Comparison of ENCODE assay signal across 16 cellular contexts in the genomic region with DNA sequence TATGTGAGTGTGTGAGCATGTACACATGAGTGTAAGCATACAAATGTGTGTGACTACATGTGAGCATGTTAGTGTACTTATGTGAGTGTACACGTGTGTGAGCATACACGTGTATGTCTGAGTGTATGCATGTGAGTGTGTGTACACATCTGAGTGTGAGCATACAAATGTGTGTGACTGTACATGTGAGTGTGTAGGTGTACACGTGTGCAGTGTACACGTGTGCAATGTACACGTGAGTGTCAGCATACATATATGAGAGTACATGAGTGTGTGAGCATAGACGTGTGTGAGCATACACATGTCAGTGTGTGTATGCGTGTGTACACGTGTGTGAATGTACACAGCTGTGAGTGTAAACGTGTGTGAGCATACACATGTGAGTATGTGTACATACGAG.
A peak's percentile ranks its signal among the peaks of the same experiment; 100 is the strongest.
DNase-seq lines count a peak whose midpoint lies in the region; ATAC-seq, FAIRE-seq and TF ChIP-seq lines count a peak whose summit lies in the region.
"Had no signal": no experiment of that assay in that cellular context is flagged by ENCODE, and none has a peak within 500 bp of the region (broad histone marks: within the 10 kb centered on the region; RNA-seq: fewer than 3 reads in every experiment).

No MANE protein-coding gene starts in this region.

- no peaks in the 10 kb centered on the region for H3K9me3 ChIP-seq in HepG2 (ENCODE audit: low read length)
- H3K9me3 ChIP-seq in right lobe of liver: no peaks in the 10 kb centered on the region
- H3K9me3 ChIP-seq in endodermal cell (ENCODE audit: control insufficient read depth, low read length): no peaks in the 10 kb centered on the region
- H3K9me3 ChIP-seq in trophoblast cell (ENCODE audit: insufficient read depth, low read depth, low read length): peaks cover 10% of the 10 kb centered on the region
- H3K9me3 ChIP-seq: BLaER1, Caco-2 had no signal

- no peak overlapping the region for H3K4ac ChIP-seq in trophoblast cell (ENCODE audit: low read depth, low read length)

- H3K4me1 ChIP-seq in HepG2 (ENCODE audit: insufficient read depth, low read length): no peaks in the 10 kb centered on the region
- no peaks in the 10 kb centered on the region for H3K4me1 ChIP-seq in right lobe of liver
- H3K4me1 ChIP-seq in endodermal cell (ENCODE audit: control insufficient read depth, insufficient read depth, low read length): no peaks in the 10 kb centered on the region
- H3K4me1 ChIP-seq in trophoblast cell (ENCODE audit: control insufficient read depth in 1 of 2, insufficient read depth in 2 of 2, low read length in 2 of 2): no peaks in the 10 kb centered on the region
- H3K4me1 ChIP-seq: BLaER1, Caco-2 had no signal

- H3K4me2 ChIP-seq in HepG2 (ENCODE audit: low read depth, low read length) (no peak overlapping the region), trophoblast cell (ENCODE audit: low read length) (no peak overlapping the region)
- H3K4me2 ChIP-seq: BLaER1 had no signal

- in situ Hi-C loops in HepG2 (cut with HindIII; ENCODE audit: extremely low pct_ligation_motif_present, low pct_unique_long_range_greater_than_20kb): no loop called here

- no peaks in the 10 kb centered on the region for H3K79me1 ChIP-seq in trophoblast cell (ENCODE audit: low read length)

- WGBS in HepG2 (ENCODE audit: low lambda C conversion rate): 61% methylated on average over 10 of the region's 10 CpGs
- 79% methylated on average over 7 of the region's 10 CpGs for WGBS in right lobe of liver (ENCODE audit: insufficient coverage, low coverage, low lambda C conversion rate, missing lambda C conversion rate)
- WGBS in endodermal cell (ENCODE audit: insufficient coverage in 1 of 2, insufficient read length in 1 of 2), 2 experiments: 86 to 89% methylated on average over 10 of the region's 10 CpGs
- WGBS in trophoblast cell (ENCODE audit: extremely low coverage, insufficient coverage, insufficient read length): no CpG with 5 or more reads among the region's 10 CpGs

- no peak overlapping the region for H3K9ac ChIP-seq in HepG2 (ENCODE audit: insufficient read depth, low read depth, low read length)
- H3K9ac ChIP-seq in endodermal cell (ENCODE audit: extremely low read depth, low read length, poor library complexity, severe bottlenecking): no peak overlapping the region
- H3K9ac ChIP-seq in trophoblast cell (ENCODE audit: low read length): no peak overlapping the region
- H3K9ac ChIP-seq: BLaER1 had no signal

- POLR2A ChIA-PET in HepG2 (lab: Yijun Ruan, JAX): no interaction called here
- POLR2A ChIA-PET in activated CD8-positive, alpha-beta T cell treated with anti-CD3 and anti-CD28 coated beads for 36 hours (lab: Charles Lee): no interaction called here

- H4K91ac ChIP-seq in trophoblast cell (ENCODE audit: low read depth, low read length): no peak overlapping the region

- no peak for FAIRE-seq in HepG2 (lab: Jason Lieb, UNC)
- FAIRE-seq: GM12892, H54 had no signal

- no peak overlapping the region for H4K12ac ChIP-seq in trophoblast cell (ENCODE audit: low read depth, low read length)

- H3K27me3 ChIP-seq in HepG2 (ENCODE audit: control insufficient read depth in 1 of 2, insufficient read depth in 2 of 2, low read length in 2 of 2): no peaks in the 10 kb centered on the region
- H3K27me3 ChIP-seq in right lobe of liver: no peaks in the 10 kb centered on the region
- H3K27me3 ChIP-seq in endodermal cell (ENCODE audit: control insufficient read depth, insufficient read depth, low read length, poor library complexity, severe bottlenecking): no peaks in the 10 kb centered on the region
- H3K27me3 ChIP-seq in trophoblast cell (ENCODE audit: insufficient read depth, low read length): no peaks in the 10 kb centered on the region
- H3K27me3 ChIP-seq: BLaER1 had no signal

- no peaks in the 10 kb centered on the region for H3K36me3 Mint-ChIP-seq in endodermal cell (ENCODE audit: low read depth)
- H3K36me3 Mint-ChIP-seq in activated CD8-positive, alpha-beta T cell treated with anti-CD3 and anti-CD28 coated beads for 36 hours (ENCODE audit: low read depth): no peaks in the 10 kb centered on the region

- H3K9me3 Mint-ChIP-seq in endodermal cell: no peaks in the 10 kb centered on the region
- peaks cover 8% of the 10 kb centered on the region for H3K9me3 Mint-ChIP-seq in activated CD8-positive, alpha-beta T cell treated with anti-CD3 and anti-CD28 coated beads for 36 hours

- no peak overlapping the region for H2BK5ac ChIP-seq in trophoblast cell (ENCODE audit: low read depth, low read length, poor library complexity)

- CTCF ChIA-PET in HepG2 (lab: Yijun Ruan, JAX; ENCODE audit: low intra/inter-chr PET ratio, low total read pairs): no interaction called here
- CTCF ChIA-PET in activated CD8-positive, alpha-beta T cell treated with anti-CD3 and anti-CD28 coated beads for 36 hours (lab: Charles Lee): no interaction called here

- TF ChIP-seq EP300 in HepG2 (IDR thresholded peaks at IDR 0.05; ENCODE audit: low read depth in 2 of 2, low read length in 2 of 2): no peak
- TF ChIP-seq EP300 in HepG2 (CRISPR knock-in tag; IDR thresholded peaks at IDR 0.05; ENCODE audit: borderline replicate concordance): no peak

- no peak for TF ChIP-seq RAD21 in HepG2 (CRISPR knock-in tag; IDR thresholded peaks at IDR 0.05)

- H3K27ac Mint-ChIP-seq in endodermal cell: no peak overlapping the region
- H3K27ac Mint-ChIP-seq in activated CD8-positive, alpha-beta T cell treated with anti-CD3 and anti-CD28 coated beads for 36 hours: no peak overlapping the region

- no peak overlapping the region for H2BK12ac ChIP-seq in trophoblast cell (ENCODE audit: low read length)

- no peak for TF ChIP-seq POLR2A in HepG2 (IDR thresholded peaks at IDR 0.05; ENCODE audit: insufficient read depth in 1 of 2, low read depth in 2 of 2, low read length in 2 of 2)
- no peak for TF ChIP-seq POLR2A in right lobe of liver (IDR thresholded peaks at IDR 0.05)

- H3K36me3 ChIP-seq in HepG2 (replicated peaks in 1 of 2; ENCODE audit: control insufficient read depth in 1 of 2, insufficient read depth in 2 of 2, low read length in 2 of 2) (no peaks in the 10 kb centered on the region), right lobe of liver (no peaks in the 10 kb centered on the region), endodermal cell (ENCODE audit: control insufficient read depth, insufficient read depth, low read length) (no peaks in the 10 kb centered on the region), trophoblast cell (ENCODE audit: control insufficient read depth in 1 of 2, insufficient read depth in 2 of 2, low read length in 2 of 2) (no peaks in the 10 kb centered on the region)
- H3K36me3 ChIP-seq: BLaER1 had no signal

- H2AFZ ChIP-seq in HepG2 (ENCODE audit: low read length) (no peak overlapping the region), trophoblast cell (ENCODE audit: insufficient read depth, low read length, poor library complexity) (no peak overlapping the region)

- no peak overlapping the region for H3K4me3 ChIP-seq in HepG2 (replicated peaks in 1 of 3; ENCODE audit: insufficient read depth in 1 of 3, low read depth in 2 of 3, low read length in 3 of 3)
- no peak overlapping the region for H3K4me3 ChIP-seq in right lobe of liver
- H3K4me3 ChIP-seq in endodermal cell (ENCODE audit: low read length): no peak overlapping the region
- H3K4me3 ChIP-seq in trophoblast cell (ENCODE audit: low read depth, low read length): peak overlapping the region; percentile 15
- H3K4me3 ChIP-seq: BLaER1 had no signal

- ATAC-seq in HepG2 (no peak), right lobe of liver (no peak), HG02623 (IDR thresholded peaks at IDR 0.05; ENCODE audit: unreplicated experiment) (no peak)
- no peak for ATAC-seq in activated CD8-positive, alpha-beta T cell treated with anti-CD3 and anti-CD28 coated beads for 36 hours

- no peak overlapping the region for H2BK120ac ChIP-seq in trophoblast cell (ENCODE audit: insufficient read depth, low read length, poor library complexity)

- no peak overlapping the region for H4K8ac ChIP-seq in trophoblast cell (ENCODE audit: low read depth, low read length)

- H3K79me2 ChIP-seq in HepG2 (ENCODE audit: insufficient read depth, low read length): no peaks in the 10 kb centered on the region
- H3K79me2 ChIP-seq in trophoblast cell (ENCODE audit: control insufficient read depth, insufficient read depth, low read length, poor library complexity): no peaks in the 10 kb centered on the region

- H3K27ac ChIP-seq in HepG2 (ENCODE audit: extremely low read length, insufficient read depth, low read length) (no peak overlapping the region), right lobe of liver (no peak overlapping the region), endodermal cell (ENCODE audit: low read depth, low read length) (no peak overlapping the region), trophoblast cell (ENCODE audit: low read depth, low read length) (no peak overlapping the region)
- H3K27ac ChIP-seq: 22Rv1, BLaER1 had no signal

- intact Hi-C loops in HepG2 (cut with micrococcal nuclease; ENCODE audit: unreplicated experiment): no loop called here
- intact Hi-C loops in right lobe of liver (cut with DNase I): no loop called here
- intact Hi-C loops in activated CD8-positive, alpha-beta T cell treated with anti-CD3 and anti-CD28 coated beads for 36 hours (cut with micrococcal nuclease): no loop called here

- H2AK5ac ChIP-seq in trophoblast cell (ENCODE audit: low read length): no peak overlapping the region

- BruUV-seq in HepG2 (replicated peaks; lab: Mats Ljungman, UMichigan): no TSS peak

- no peak overlapping the region for H3K23ac ChIP-seq in trophoblast cell (ENCODE audit: low read length)

- H3K4me1 Mint-ChIP-seq in endodermal cell: no peaks in the 10 kb centered on the region
- no peaks in the 10 kb centered on the region for H3K4me1 Mint-ChIP-seq in activated CD8-positive, alpha-beta T cell treated with anti-CD3 and anti-CD28 coated beads for 36 hours (ENCODE audit: low read depth)
- H3K4me1 Mint-ChIP-seq: CD8-positive, alpha-beta memory T cell had no signal

- TF ChIP-seq CTCF in HepG2 (CRISPR knock-in tag; IDR thresholded peaks at IDR 0.05) (no peak), right lobe of liver (IDR thresholded peaks at IDR 0.05) (no peak), endodermal cell (conservative IDR thresholded peaks at IDR 0.05) (no peak)
- no peak for TF ChIP-seq CTCF in activated CD8-positive, alpha-beta T cell treated with anti-CD3 and anti-CD28 coated beads for 36 hours (IDR thresholded peaks at IDR 0.05)

- H3K14ac ChIP-seq in trophoblast cell (ENCODE audit: low read length): no peak overlapping the region

- H3K4me3 Mint-ChIP-seq in endodermal cell: no peak overlapping the region
- no peak overlapping the region for H3K4me3 Mint-ChIP-seq in activated CD8-positive, alpha-beta T cell treated with anti-CD3 and anti-CD28 coated beads for 36 hours
- H3K4me3 Mint-ChIP-seq: CD8-positive, alpha-beta memory T cell had no signal

- H3K18ac ChIP-seq in trophoblast cell (ENCODE audit: low read length): no peak overlapping the region

- no peak for DNase-seq in HepG2 (ENCODE audit: low spot score)
- no peak for DNase-seq in right lobe of liver
- DNase-seq in endodermal cell: peak; percentile 10
- DNase-seq in trophoblast cell: no peak
- no peak for DNase-seq in central memory CD4-positive, alpha-beta T cell
- DNase-seq in activated CD8-positive, alpha-beta T cell treated with anti-CD3 and anti-CD28 coated beads for 36 hours: no peak
- DNase-seq: AML-193; Caco-2; CD8-positive, alpha-beta memory T cell; DND-41; GDM1 had no signal

- H4K20me1 ChIP-seq in HepG2 (ENCODE audit: insufficient read depth, low read length): no peaks in the 10 kb centered on the region
- H4K20me1 ChIP-seq: BLaER1 had no signal

- H3K27me3 Mint-ChIP-seq in endodermal cell (ENCODE audit: insufficient read depth): peaks cover 14% of the 10 kb centered on the region
- peaks cover 6% of the 10 kb centered on the region for H3K27me3 Mint-ChIP-seq in activated CD8-positive, alpha-beta T cell treated with anti-CD3 and anti-CD28 coated beads for 36 hours
